ENCODE assay signal across 8 cellular contexts in the genomic region with DNA sequence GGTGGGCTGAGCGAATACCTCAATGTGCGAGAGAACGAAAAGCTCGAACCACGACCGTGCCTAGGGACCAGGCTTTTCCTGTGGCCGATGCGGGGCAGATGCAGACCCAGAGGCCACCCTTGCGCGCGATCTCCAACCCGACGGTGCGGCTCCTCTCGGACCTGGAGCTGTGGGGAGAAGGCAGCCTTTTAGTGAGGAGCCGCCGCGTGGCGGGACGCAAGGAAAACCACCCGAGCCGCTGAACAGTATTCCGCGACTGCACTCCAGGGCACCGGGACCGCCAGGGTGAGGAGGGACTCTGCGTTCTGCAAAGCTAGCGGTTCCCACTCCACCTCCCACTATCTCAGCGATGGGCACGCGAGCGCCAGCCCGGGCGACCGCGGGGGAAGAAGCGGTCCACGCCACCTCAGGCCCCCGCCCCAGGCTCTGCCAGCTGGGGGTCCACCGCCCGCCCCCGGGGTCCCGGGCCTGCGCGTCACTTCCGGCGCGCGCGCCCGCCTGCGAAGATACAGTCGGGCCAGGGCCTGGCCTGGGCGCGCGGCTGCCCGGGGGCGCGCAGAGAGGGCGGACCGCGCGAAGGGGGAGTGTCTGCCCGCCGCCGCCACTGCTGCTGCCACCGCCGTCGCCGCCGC.
A peak's percentile ranks its signal among the peaks of the same experiment; 100 is the strongest.
DNase-seq lines count a peak whose midpoint lies in the region; ATAC-seq and TF ChIP-seq lines count a peak whose summit lies in the region.

No MANE protein-coding gene starts in this region.

- ATAC-seq in GM21619 (IDR thresholded peaks at IDR 0.05; ENCODE audit: unreplicated experiment): peak; percentile 88

- H3K27ac Mint-ChIP-seq in neural progenitor cell: peak overlapping the region; percentile 94

- H3K4me3 ChIP-seq in Jurkat, Clone E6-1 (ENCODE audit: low read length): peak overlapping the region; percentile 86
- H3K4me3 ChIP-seq in fibroblast of villous mesenchyme (ENCODE audit: low read depth, low read length) (peak overlapping the region; percentile 90), neural progenitor cell (peak overlapping the region; percentile 85)

- POLR2A ChIA-PET in RWPE1 (lab: Yijun Ruan, JAX; ENCODE audit: low non-redundant PET): no interaction called here

- TF ChIP-seq CTCF in RWPE1 (conservative IDR thresholded peaks at IDR 0.05; ENCODE audit: low read depth): no peak
- no peak for TF ChIP-seq CTCF in fibroblast of villous mesenchyme (IDR thresholded peaks at IDR 0.05; ENCODE audit: insufficient read depth, low read depth, low read length)
- TF ChIP-seq CTCF in neural progenitor cell (IDR thresholded peaks at IDR 0.05): no peak

- peak overlapping the region; percentile 88 for H3K4me2 ChIP-seq in neural progenitor cell

- H3K4me1 ChIP-seq in neural progenitor cell: peaks cover 13% of the 10 kb centered on the region

- peaks cover 19% of the 10 kb centered on the region for H3K4me1 Mint-ChIP-seq in neural progenitor cell

- no peaks in the 10 kb centered on the region for H3K27me3 Mint-ChIP-seq in neural progenitor cell (ENCODE audit: insufficient read depth, low read depth)

- H3K79me2 ChIP-seq in neural progenitor cell (ENCODE audit: low read depth): peaks cover 63% of the 10 kb centered on the region

- peaks cover 13% of the 10 kb centered on the region for H3F3A ChIP-seq in neural progenitor cell (ENCODE audit: low read depth)

- H3K4me3 Mint-ChIP-seq in neural progenitor cell: peak overlapping the region; percentile 95

- H3K36me3 ChIP-seq in neural progenitor cell: peaks cover 12% of the 10 kb centered on the region

- no peaks in the 10 kb centered on the region for H3K27me3 ChIP-seq in neural progenitor cell

- peaks cover 14% of the 10 kb centered on the region for H4K20me1 ChIP-seq in neural progenitor cell (ENCODE audit: low read depth)

- CTCF ChIA-PET in RWPE1 (lab: Yijun Ruan, JAX): interaction anchor here (0.6 to 1.1 kb wide), 2 partner anchors 10 to 351 kb away, joined by 3 to 5 read pairs; no protein-coding TSS in a partner anchor

- no peaks in the 10 kb centered on the region for H3K9me3 ChIP-seq in neural progenitor cell (ENCODE audit: low read depth)

- peak overlapping the region; percentile 90 for H3K9ac ChIP-seq in neural progenitor cell

- peak; percentile 76 for DNase-seq in DMS79 treated with DMSO at 0.1 percent for 48 hours (lab: John Stamatoyannopoulos, UW)
- peak; percentile 60 for DNase-seq in Jurkat, Clone E6-1 (ENCODE audit: low read depth, low spot score)
- peak; percentile 60 for DNase-seq in RWPE1 (ENCODE audit: low spot score)
- peak; percentile 84 for DNase-seq in activated effector memory CD4-positive, alpha-beta T cell treated with anti-CD3 and anti-CD28 coated beads, Interleukin-2, amount 50 U/mL, for 16 hours
- peak; percentile 75 for DNase-seq in fibroblast of villous mesenchyme (ENCODE audit: low read depth)
- DNase-seq in neural progenitor cell (ENCODE audit: low spot score): peak; percentile 94
- peak; percentile 57 for DNase-seq in stromal cell of bone marrow (ENCODE audit: low read depth)

- no peaks in the 10 kb centered on the region for H3K36me3 Mint-ChIP-seq in neural progenitor cell

- H3K27ac ChIP-seq in RWPE1: peak overlapping the region; percentile 82
- peak overlapping the region; percentile 67 for H3K27ac ChIP-seq in neural progenitor cell

- H2AFZ ChIP-seq in neural progenitor cell (replicated peaks): peak overlapping the region; percentile 99

- no peaks in the 10 kb centered on the region for H3K9me3 Mint-ChIP-seq in neural progenitor cell

Comparison
In these comparisons a context has a peak if more than half of its experiments do, and no peak if none do; other contexts are left out.
1. Peak in every context shown above with its lines: DNase-seq, ATAC-seq, H3K4me3 ChIP-seq and H3K27ac ChIP-seq.